36 cellular contexts compared by ENCODE assay signal in genomic region chr15:49293941-49294340, GRCh38.
"Had no signal": no experiment of that assay in that cellular context is flagged by ENCODE, and none has a peak within 500 bp of the region (broad histone marks: within the 10 kb centered on the region; RNA-seq: fewer than 3 reads in every experiment).

No MANE protein-coding gene starts in this region.

- DNase-seq: Karpas-422, Kasumi-1, MG63, MM.1S, MV-4-11, NCI-H1048, NCI-H1092, NCI-H1092 treated with DMSO at 0.1 percent for 48 hours, NCI-H1105, NCI-H1105 treated with DMSO at 0.1 percent for 48 hours, NCI-H1417, NCI-H1417 treated with DMSO at 0.1 percent for 48 hours, NCI-H1436, NCI-H1436 treated with DMSO at 0.1 percent for 48 hours, NCI-H146, NCI-H1694, NCI-H1694 treated with DMSO at 0.1 percent for 48 hours, NCI-H187, NCI-H187 treated with DMSO at 0.1 percent for 48 hours, NCI-H1930, NCI-H2029, NCI-H2029 treated with DMSO at 0.1 percent for 48 hours, NCI-H2081, NCI-H2081 treated with DMSO at 0.1 percent for 48 hours, NCI-H2107, NCI-H2171, NCI-H2171 treated with DMSO at 0.1 percent for 48 hours, NCI-H2227 treated with DMSO at 0.1 percent for 48 hours, NCI-H226, NCI-H345, NCI-H446, NCI-H446 treated with DMSO at 0.1 percent for 48 hours, NCI-H510A, NCI-H510A treated with DMSO at 0.1 percent for 48 hours, NCI-H524 had no signal

- H3K9me3 ChIP-seq: MG63 had no signal

- H3K4me2 ChIP-seq: KMS-11 had no signal

- H3K27ac ChIP-seq: KMS-11 had no signal

- H3K4me3 ChIP-seq: MG63 had no signal
